ENCODE assay signal across 1 cellular context in genomic region chr6:80151641-80152040, GRCh38.
TF ChIP-seq lines count a peak whose summit lies in the region.

No MANE protein-coding gene starts in this region.

TF ChIP-seq in GM23338, 12 proteins besides CTCF, POLR2A, EP300 and RAD21 (continued from another document):
- TF ChIP-seq ZNF462 (CRISPR knock-in tag; IDR thresholded peaks at IDR 0.05) (no peak), REST (IDR thresholded peaks at IDR 0.05; ENCODE audit: unreplicated experiment) (no peak), CREB1 (CRISPR knock-in tag; IDR thresholded peaks at IDR 0.05; ENCODE audit: low read depth) (no peak)
